ENCODE assay signal across 1 cellular context in the genomic region with DNA sequence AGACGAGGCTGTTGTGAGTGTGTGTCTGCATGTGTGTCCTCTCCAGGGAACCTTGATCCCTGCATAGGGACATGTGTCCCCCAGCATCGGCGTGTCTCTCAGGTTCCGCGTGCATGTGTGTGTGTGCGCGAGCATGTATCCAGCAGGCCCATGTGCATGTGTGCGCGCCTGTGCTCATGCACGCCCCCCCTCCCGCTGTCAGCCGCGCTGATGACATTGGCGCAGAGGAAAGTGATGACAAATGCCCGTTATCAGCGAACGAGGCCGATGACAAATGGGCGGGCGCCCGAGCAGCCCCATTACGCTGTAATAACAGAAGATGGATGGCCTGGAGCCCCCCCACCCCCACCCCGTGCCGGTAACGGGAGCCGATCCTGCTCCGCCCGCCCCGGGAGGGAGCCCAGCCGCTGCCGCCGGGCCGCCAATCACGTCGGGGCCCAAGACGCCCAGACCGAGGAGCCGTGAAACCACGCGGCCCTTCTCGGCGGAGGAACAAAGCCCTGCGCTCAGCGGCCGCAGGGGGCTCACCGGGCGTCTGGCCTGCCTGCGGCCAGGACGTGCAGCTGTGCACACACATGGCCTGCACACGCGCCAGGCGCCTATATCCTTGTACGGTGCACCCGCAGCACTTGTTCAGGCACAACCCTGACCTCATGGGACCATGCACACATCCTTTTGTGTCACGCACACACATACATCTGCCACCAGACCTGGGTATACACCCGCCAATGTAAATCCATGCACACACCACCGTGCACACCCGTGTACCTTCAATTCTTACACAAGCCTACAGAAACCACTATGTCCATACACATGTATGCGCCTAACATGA.
TF ChIP-seq lines count a peak whose summit lies in the region.

No MANE protein-coding gene starts in this region.

TF ChIP-seq in K562, 482 proteins besides CTCF, POLR2A, EP300 and RAD21 (continued from another document):
- TF ChIP-seq, protein P1, sequence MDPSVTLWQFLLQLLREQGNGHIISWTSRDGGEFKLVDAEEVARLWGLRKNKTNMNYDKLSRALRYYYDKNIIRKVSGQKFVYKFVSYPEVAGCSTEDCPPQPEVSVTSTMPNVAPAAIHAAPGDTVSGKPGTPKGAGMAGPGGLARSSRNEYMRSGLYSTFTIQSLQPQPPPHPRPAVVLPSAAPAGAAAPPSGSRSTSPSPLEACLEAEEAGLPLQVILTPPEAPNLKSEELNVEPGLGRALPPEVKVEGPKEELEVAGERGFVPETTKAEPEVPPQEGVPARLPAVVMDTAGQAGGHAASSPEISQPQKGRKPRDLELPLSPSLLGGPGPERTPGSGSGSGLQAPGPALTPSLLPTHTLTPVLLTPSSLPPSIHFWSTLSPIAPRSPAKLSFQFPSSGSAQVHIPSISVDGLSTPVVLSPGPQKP (CRISPR knock-in tag; IDR thresholded peaks at IDR 0.05) = no peak
- TF ChIP-seq, protein P2, sequence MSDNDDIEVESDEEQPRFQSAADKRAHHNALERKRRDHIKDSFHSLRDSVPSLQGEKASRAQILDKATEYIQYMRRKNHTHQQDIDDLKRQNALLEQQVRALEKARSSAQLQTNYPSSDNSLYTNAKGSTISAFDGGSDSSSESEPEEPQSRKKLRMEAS (CRISPR knock-in tag; IDR thresholded peaks at IDR 0.05) = peak; percentile 90
- TF ChIP-seq CBX1 (IDR thresholded peaks at IDR 0.05; ENCODE audit: low read depth) = 0 out of 2 replicates have a peak, but pooled peaks have one; percentile 42
- no peak for TF ChIP-seq MYBL2 (IDR thresholded peaks at IDR 0.05; ENCODE audit: low read depth)
- TF ChIP-seq MYBL2 (CRISPR knock-in tag; IDR thresholded peaks at IDR 0.05; ENCODE audit: borderline replicate concordance) = no peak
- TF ChIP-seq RBM34 (IDR thresholded peaks at IDR 0.05; ENCODE audit: borderline replicate concordance, insufficient read depth, low read length) = no peak
- TF ChIP-seq, protein P3, sequence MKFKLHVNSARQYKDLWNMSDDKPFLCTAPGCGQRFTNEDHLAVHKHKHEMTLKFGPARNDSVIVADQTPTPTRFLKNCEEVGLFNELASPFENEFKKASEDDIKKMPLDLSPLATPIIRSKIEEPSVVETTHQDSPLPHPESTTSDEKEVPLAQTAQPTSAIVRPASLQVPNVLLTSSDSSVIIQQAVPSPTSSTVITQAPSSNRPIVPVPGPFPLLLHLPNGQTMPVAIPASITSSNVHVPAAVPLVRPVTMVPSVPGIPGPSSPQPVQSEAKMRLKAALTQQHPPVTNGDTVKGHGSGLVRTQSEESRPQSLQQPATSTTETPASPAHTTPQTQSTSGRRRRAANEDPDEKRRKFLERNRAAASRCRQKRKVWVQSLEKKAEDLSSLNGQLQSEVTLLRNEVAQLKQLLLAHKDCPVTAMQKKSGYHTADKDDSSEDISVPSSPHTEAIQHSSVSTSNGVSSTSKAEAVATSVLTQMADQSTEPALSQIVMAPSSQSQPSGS (CRISPR knock-in tag; IDR thresholded peaks at IDR 0.05) = no peak
- TF ChIP-seq, protein P4, sequence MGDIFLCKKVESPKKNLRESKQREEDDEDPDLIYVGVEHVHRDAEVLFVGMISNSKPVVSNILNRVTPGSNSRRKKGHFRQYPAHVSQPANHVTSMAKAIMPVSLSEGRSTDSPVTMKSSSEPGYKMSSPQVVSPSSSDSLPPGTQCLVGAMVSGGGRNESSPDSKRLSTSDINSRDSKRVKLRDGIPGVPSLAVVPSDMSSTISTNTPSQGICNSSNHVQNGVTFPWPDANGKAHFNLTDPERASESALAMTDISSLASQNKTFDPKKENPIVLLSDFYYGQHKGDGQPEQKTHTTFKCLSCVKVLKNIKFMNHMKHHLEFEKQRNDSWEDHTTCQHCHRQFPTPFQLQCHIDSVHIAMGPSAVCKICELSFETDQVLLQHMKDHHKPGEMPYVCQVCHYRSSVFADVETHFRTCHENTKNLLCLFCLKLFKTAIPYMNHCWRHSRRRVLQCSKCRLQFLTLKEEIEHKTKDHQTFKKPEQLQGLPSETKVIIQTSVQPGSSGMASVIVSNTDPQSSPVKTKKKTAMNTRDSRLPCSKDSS (IDR thresholded peaks at IDR 0.05; ENCODE audit: low read depth, partially characterized antibody) = no peak
- TF ChIP-seq, protein P5, sequence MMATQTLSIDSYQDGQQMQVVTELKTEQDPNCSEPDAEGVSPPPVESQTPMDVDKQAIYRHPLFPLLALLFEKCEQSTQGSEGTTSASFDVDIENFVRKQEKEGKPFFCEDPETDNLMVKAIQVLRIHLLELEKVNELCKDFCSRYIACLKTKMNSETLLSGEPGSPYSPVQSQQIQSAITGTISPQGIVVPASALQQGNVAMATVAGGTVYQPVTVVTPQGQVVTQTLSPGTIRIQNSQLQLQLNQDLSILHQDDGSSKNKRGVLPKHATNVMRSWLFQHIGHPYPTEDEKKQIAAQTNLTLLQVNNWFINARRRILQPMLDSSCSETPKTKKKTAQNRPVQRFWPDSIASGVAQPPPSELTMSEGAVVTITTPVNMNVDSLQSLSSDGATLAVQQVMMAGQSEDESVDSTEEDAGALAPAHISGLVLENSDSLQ (IDR thresholded peaks at IDR 0.05) = peak; percentile 88
- no peak for TF ChIP-seq EGR1 (conservative IDR thresholded peaks at IDR 0.05)
- no peak for TF ChIP-seq GABPB1 (CRISPR knock-in tag; IDR thresholded peaks at IDR 0.05)
- TF ChIP-seq BHLHE40 (IDR thresholded peaks at IDR 0.05; ENCODE audit: low read length) = 0 out of 2 replicates have a peak, but pooled peaks have one; percentile 22
- TF ChIP-seq SMARCB1 (IDR thresholded peaks at IDR 0.05; ENCODE audit: insufficient read length, low read depth) = no peak
- TF ChIP-seq, protein P6, sequence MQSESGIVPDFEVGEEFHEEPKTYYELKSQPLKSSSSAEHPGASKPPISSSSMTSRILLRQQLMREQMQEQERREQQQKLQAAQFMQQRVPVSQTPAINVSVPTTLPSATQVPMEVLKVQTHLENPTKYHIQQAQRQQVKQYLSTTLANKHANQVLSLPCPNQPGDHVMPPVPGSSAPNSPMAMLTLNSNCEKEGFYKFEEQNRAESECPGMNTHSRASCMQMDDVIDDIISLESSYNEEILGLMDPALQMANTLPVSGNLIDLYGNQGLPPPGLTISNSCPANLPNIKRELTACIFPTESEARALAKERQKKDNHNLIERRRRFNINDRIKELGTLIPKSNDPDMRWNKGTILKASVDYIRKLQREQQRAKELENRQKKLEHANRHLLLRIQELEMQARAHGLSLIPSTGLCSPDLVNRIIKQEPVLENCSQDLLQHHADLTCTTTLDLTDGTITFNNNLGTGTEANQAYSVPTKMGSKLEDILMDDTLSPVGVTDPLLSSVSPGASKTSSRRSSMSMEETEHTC (IDR thresholded peaks at IDR 0.05) = no peak
- no peak for TF ChIP-seq TEAD4 (IDR thresholded peaks at IDR 0.05; ENCODE audit: low read length)
- TF ChIP-seq TEAD4 (CRISPR knock-in tag; IDR thresholded peaks at IDR 0.05; ENCODE audit: borderline replicate concordance) = no peak
- TF ChIP-seq ATF1 (CRISPR knock-in tag; IDR thresholded peaks at IDR 0.05) = no peak
- TF ChIP-seq ATF1 (tag; IDR thresholded peaks at IDR 0.05) = peak; percentile 65
- TF ChIP-seq, protein P7, sequence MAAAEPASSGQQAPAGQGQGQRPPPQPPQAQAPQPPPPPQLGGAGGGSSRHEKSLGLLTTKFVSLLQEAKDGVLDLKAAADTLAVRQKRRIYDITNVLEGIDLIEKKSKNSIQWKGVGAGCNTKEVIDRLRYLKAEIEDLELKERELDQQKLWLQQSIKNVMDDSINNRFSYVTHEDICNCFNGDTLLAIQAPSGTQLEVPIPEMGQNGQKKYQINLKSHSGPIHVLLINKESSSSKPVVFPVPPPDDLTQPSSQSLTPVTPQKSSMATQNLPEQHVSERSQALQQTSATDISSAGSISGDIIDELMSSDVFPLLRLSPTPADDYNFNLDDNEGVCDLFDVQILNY (CRISPR knock-in tag; IDR thresholded peaks at IDR 0.05) = no peak
- TF ChIP-seq JUND (IDR thresholded peaks at IDR 0.05; ENCODE audit: borderline replicate concordance, low read depth, low read length) = peak; percentile 63
- TF ChIP-seq JUND (tag; IDR thresholded peaks at IDR 0.05; ENCODE audit: borderline replicate concordance, low read depth, low read length) = peak; percentile 18; the same call in 1 of the 3 replicates
- TF ChIP-seq ZNF263 (CRISPR knock-in tag; IDR thresholded peaks at IDR 0.05; ENCODE audit: borderline replicate concordance) = peak; percentile 33; the same call in 1 of the 2 replicates
- TF ChIP-seq, protein P8, sequence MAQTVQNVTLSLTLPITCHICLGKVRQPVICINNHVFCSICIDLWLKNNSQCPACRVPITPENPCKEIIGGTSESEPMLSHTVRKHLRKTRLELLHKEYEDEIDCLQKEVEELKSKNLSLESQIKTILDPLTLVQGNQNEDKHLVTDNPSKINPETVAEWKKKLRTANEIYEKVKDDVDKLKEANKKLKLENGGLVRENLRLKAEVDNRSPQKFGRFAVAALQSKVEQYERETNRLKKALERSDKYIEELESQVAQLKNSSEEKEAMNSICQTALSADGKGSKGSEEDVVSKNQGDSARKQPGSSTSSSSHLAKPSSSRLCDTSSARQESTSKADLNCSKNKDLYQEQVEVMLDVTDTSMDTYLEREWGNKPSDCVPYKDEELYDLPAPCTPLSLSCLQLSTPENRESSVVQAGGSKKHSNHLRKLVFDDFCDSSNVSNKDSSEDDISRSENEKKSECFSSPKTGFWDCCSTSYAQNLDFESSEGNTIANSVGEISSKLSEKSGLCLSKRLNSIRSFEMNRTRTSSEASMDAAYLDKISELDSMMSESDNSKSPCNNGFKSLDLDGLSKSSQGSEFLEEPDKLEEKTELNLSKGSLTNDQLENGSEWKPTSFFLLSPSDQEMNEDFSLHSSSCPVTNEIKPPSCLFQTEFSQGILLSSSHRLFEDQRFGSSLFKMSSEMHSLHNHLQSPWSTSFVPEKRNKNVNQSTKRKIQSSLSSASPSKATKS (CRISPR knock-in tag; IDR thresholded peaks at IDR 0.05) = no peak
- no peak for TF ChIP-seq FOXK2 (conservative IDR thresholded peaks at IDR 0.05 in 1 of 2, IDR thresholded peaks at IDR 0.05 in 1 of 2; ENCODE audit: low read depth in 2 of 2)
- no peak for TF ChIP-seq MAFG (tag; conservative IDR thresholded peaks at IDR 0.05)
- TF ChIP-seq ZNF41 (CRISPR knock-in tag; conservative IDR thresholded peaks at IDR 0.05) = no peak
- TF ChIP-seq, protein P9, sequence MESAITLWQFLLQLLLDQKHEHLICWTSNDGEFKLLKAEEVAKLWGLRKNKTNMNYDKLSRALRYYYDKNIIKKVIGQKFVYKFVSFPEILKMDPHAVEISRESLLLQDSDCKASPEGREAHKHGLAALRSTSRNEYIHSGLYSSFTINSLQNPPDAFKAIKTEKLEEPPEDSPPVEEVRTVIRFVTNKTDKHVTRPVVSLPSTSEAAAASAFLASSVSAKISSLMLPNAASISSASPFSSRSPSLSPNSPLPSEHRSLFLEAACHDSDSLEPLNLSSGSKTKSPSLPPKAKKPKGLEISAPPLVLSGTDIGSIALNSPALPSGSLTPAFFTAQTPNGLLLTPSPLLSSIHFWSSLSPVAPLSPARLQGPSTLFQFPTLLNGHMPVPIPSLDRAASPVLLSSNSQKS (CRISPR knock-in tag; IDR thresholded peaks at IDR 0.05) = no peak
TF ChIP-seq in K562: peak in this region for 52.
